In the genomic region with DNA sequence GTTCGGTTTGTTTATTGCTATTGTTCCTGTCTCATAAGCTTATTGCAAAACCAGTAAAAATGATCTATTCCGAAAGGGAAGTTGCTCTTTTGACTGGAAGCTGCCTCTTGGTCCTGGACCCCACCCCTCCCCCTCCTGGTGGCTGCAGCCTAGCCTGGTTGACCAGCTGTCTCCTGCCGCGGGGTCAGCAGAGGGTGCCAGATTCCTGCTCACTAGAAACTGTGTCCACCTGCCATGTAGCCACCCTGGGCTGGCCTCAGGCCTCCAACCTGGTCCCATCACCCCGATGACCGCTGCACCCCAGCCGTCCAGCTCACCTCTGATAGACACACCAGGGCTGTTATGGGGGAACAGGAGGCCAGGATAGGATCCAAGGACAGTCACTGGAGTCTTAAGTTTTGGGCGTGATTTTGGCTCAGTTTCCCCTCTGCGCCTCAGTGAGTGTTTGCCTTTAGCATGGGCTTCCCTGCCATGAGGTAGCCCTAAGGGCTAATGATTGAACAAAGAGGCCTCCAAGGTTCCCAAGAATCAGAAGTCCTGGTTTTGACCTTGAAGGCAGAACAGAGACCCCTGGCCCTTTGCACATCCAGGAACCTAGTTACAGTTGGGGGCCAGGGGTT, we compare ENCODE assay signal across 1 cellular context.
TF ChIP-seq lines count a peak whose summit lies in the region.

No MANE protein-coding gene starts in this region.

TF ChIP-seq in HepG2, 621 proteins besides CTCF, POLR2A, EP300 and RAD21 (continued from another document and continues in another):
- TF ChIP-seq ZNF281 (CRISPR knock-in tag; IDR thresholded peaks at IDR 0.05; ENCODE audit: borderline replicate concordance) (peak; percentile 95), ZBTB7B (CRISPR knock-in tag; IDR thresholded peaks at IDR 0.05) (0 out of 2 replicates have a peak, but pooled peaks have one; percentile 58), CHD2 (IDR thresholded peaks at IDR 0.05; ENCODE audit: low read depth, low read length) (0 out of 2 replicates have a peak, but pooled peaks have one; percentile 14), HMGXB4 (CRISPR knock-in tag; IDR thresholded peaks at IDR 0.05; ENCODE audit: borderline replicate concordance in 1 of 2, low read depth in 1 of 2) (peak in 1 of 2 experiments; percentile 60; a peak in 2 of 4 replicates), ZSCAN21 (CRISPR knock-in tag; IDR thresholded peaks at IDR 0.05; ENCODE audit: borderline replicate concordance) (0 out of 2 replicates have a peak, but pooled peaks have one; percentile 41), SALL1 (CRISPR knock-in tag; IDR thresholded peaks at IDR 0.05) (peak; percentile 75), ZNF782 (CRISPR knock-in tag; IDR thresholded peaks at IDR 0.05; ENCODE audit: borderline replicate concordance) (no peak), SALL2 (CRISPR knock-in tag; IDR thresholded peaks at IDR 0.05) (0 out of 2 replicates have a peak, but pooled peaks have one; percentile 30), ZNF607 (CRISPR knock-in tag; IDR thresholded peaks at IDR 0.05; ENCODE audit: borderline replicate concordance) (peak; percentile 57; the same call in 1 of the 2 replicates), MAZ (IDR thresholded peaks at IDR 0.05; ENCODE audit: borderline replicate concordance, low read depth, low read length) (no peak), MAZ (CRISPR knock-in tag; IDR thresholded peaks at IDR 0.05; ENCODE audit: low read depth) (peak; percentile 35; the same call in 1 of the 2 replicates), KDM2A (CRISPR knock-in tag; IDR thresholded peaks at IDR 0.05; ENCODE audit: borderline replicate concordance, low read depth) (peak; percentile 41; the same call in 1 of the 2 replicates), CHD4 (IDR thresholded peaks at IDR 0.05; ENCODE audit: borderline replicate concordance, low read length) (no peak), ZBTB7A (CRISPR knock-in tag; IDR thresholded peaks at IDR 0.05) (peak; percentile 77), ZFP91 (CRISPR knock-in tag; IDR thresholded peaks at IDR 0.05; ENCODE audit: borderline replicate concordance) (peak; percentile 74; the same call in 1 of the 2 replicates), NRL (CRISPR knock-in tag; IDR thresholded peaks at IDR 0.05; ENCODE audit: borderline replicate concordance) (peak; percentile 44; the same call in 1 of the 2 replicates), ZSCAN22 (CRISPR knock-in tag; IDR thresholded peaks at IDR 0.05) (no peak), ZNF574 (CRISPR knock-in tag; IDR thresholded peaks at IDR 0.05) (peak; percentile 55), HOXA7 (CRISPR knock-in tag; IDR thresholded peaks at IDR 0.05) (no peak), TBX2 (CRISPR knock-in tag; IDR thresholded peaks at IDR 0.05; ENCODE audit: borderline replicate concordance) (peak; percentile 83; the same call in 1 of the 2 replicates), SP4 (CRISPR knock-in tag; IDR thresholded peaks at IDR 0.05) (peak; percentile 32; the same call in 1 of the 2 replicates)
- TF ChIP-seq, protein P1, sequence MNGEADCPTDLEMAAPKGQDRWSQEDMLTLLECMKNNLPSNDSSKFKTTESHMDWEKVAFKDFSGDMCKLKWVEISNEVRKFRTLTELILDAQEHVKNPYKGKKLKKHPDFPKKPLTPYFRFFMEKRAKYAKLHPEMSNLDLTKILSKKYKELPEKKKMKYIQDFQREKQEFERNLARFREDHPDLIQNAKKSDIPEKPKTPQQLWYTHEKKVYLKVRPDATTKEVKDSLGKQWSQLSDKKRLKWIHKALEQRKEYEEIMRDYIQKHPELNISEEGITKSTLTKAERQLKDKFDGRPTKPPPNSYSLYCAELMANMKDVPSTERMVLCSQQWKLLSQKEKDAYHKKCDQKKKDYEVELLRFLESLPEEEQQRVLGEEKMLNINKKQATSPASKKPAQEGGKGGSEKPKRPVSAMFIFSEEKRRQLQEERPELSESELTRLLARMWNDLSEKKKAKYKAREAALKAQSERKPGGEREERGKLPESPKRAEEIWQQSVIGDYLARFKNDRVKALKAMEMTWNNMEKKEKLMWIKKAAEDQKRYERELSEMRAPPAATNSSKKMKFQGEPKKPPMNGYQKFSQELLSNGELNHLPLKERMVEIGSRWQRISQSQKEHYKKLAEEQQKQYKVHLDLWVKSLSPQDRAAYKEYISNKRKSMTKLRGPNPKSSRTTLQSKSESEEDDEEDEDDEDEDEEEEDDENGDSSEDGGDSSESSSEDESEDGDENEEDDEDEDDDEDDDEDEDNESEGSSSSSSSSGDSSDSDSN (CRISPR knock-in tag; IDR thresholded peaks at IDR 0.05): peak; percentile 64; the same call in 1 of the 2 replicates
- TF ChIP-seq, protein P2, sequence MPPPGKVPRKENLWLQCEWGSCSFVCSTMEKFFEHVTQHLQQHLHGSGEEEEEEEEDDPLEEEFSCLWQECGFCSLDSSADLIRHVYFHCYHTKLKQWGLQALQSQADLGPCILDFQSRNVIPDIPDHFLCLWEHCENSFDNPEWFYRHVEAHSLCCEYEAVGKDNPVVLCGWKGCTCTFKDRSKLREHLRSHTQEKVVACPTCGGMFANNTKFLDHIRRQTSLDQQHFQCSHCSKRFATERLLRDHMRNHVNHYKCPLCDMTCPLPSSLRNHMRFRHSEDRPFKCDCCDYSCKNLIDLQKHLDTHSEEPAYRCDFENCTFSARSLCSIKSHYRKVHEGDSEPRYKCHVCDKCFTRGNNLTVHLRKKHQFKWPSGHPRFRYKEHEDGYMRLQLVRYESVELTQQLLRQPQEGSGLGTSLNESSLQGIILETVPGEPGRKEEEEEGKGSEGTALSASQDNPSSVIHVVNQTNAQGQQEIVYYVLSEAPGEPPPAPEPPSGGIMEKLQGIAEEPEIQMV (CRISPR knock-in tag; IDR thresholded peaks at IDR 0.05; ENCODE audit: low read depth): no peak
- TF ChIP-seq, protein P3, sequence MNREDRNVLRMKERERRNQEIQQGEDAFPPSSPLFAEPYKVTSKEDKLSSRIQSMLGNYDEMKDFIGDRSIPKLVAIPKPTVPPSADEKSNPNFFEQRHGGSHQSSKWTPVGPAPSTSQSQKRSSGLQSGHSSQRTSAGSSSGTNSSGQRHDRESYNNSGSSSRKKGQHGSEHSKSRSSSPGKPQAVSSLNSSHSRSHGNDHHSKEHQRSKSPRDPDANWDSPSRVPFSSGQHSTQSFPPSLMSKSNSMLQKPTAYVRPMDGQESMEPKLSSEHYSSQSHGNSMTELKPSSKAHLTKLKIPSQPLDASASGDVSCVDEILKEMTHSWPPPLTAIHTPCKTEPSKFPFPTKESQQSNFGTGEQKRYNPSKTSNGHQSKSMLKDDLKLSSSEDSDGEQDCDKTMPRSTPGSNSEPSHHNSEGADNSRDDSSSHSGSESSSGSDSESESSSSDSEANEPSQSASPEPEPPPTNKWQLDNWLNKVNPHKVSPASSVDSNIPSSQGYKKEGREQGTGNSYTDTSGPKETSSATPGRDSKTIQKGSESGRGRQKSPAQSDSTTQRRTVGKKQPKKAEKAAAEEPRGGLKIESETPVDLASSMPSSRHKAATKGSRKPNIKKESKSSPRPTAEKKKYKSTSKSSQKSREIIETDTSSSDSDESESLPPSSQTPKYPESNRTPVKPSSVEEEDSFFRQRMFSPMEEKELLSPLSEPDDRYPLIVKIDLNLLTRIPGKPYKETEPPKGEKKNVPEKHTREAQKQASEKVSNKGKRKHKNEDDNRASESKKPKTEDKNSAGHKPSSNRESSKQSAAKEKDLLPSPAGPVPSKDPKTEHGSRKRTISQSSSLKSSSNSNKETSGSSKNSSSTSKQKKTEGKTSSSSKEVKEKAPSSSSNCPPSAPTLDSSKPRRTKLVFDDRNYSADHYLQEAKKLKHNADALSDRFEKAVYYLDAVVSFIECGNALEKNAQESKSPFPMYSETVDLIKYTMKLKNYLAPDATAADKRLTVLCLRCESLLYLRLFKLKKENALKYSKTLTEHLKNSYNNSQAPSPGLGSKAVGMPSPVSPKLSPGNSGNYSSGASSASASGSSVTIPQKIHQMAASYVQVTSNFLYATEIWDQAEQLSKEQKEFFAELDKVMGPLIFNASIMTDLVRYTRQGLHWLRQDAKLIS (CRISPR knock-in tag; IDR thresholded peaks at IDR 0.05): 0 out of 2 replicates have a peak, but pooled peaks have one; percentile 21
- TF ChIP-seq, protein P4, sequence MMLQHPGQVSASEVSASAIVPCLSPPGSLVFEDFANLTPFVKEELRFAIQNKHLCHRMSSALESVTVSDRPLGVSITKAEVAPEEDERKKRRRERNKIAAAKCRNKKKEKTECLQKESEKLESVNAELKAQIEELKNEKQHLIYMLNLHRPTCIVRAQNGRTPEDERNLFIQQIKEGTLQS (CRISPR knock-in tag; IDR thresholded peaks at IDR 0.05): no peak
- TF ChIP-seq, protein P5, sequence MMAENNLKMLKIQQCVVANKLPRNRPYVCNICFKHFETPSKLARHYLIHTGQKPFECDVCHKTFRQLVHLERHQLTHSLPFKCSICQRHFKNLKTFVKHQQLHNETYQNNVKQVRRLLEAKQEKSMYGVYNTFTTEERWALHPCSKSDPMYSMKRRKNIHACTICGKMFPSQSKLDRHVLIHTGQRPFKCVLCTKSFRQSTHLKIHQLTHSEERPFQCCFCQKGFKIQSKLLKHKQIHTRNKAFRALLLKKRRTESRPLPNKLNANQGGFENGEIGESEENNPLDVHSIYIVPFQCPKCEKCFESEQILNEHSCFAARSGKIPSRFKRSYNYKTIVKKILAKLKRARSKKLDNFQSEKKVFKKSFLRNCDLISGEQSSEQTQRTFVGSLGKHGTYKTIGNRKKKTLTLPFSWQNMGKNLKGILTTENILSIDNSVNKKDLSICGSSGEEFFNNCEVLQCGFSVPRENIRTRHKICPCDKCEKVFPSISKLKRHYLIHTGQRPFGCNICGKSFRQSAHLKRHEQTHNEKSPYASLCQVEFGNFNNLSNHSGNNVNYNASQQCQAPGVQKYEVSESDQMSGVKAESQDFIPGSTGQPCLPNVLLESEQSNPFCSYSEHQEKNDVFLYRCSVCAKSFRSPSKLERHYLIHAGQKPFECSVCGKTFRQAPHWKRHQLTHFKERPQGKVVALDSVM (CRISPR knock-in tag; IDR thresholded peaks at IDR 0.05): peak; percentile 31; the same call in 1 of the 2 replicates
